Comparison of ENCODE assay signal across 11 cellular contexts in the genomic region with DNA sequence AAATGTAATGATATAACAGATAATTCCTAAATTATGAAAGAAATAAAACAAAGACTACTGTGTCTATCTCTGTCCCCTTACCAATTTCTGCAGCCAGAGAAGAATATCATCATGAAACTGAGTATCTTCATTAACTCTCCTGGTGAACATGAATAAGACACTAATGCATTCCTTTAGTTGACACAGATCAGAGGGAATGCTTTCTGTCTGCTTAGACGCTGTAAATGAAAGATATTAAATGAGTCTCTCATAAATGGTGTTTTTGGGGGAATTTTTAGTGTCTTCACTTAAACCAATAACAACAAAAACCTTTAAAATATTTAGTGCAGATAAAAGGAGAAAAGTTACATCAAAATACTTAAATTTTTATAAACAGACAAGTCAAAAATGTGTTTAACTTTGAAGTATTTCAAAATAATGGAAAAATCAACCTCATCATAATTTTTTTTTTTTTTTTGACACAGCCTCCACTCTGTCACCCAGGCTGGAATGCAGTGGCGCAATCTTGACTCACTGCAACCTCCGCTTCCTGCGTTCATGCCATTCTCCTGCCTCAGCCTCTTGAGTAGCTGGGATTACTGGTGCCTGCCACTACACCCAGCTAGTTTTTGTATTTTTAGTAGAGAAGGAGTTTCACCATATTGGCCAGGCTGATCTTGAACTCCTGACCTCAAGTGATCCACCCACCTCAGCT. TPM values are rescaled to one million over a fixed set of nuclear protein-coding genes. Genes with fewer than 3 reads are reported as not detected.
A peak's percentile ranks its signal among the peaks of the same experiment; 100 is the strongest.
DNase-seq lines count a peak whose midpoint lies in the region; ATAC-seq, FAIRE-seq and TF ChIP-seq lines count a peak whose summit lies in the region.
"Had no signal": no experiment of that assay in that cellular context is flagged by ENCODE, and none has a peak within 500 bp of the region (broad histone marks: within the 10 kb centered on the region; RNA-seq: fewer than 3 reads in every experiment).

No MANE protein-coding gene starts in this region.

- no peak overlapping the region for H3K4me3 Mint-ChIP-seq in astrocyte (ENCODE audit: unreplicated experiment)

- peak overlapping the region; percentile 47 for H3K9ac ChIP-seq in astrocyte (ENCODE audit: low read length)
- H3K9ac ChIP-seq in keratinocyte (ENCODE audit: control insufficient read depth, extremely low read depth, insufficient read depth, low read length), result no peak overlapping the region

- H3K27me3 Mint-ChIP-seq in astrocyte (ENCODE audit: low read depth, unreplicated experiment), result no peaks in the 10 kb centered on the region

- dilution Hi-C loops in keratinocyte (cut with MboI; ENCODE audit: extremely low pct_ligation_motif_present, low sequenced_read_pairs), result no loop called here

- H3K79me2 ChIP-seq in ACC112 (ENCODE audit: control insufficient read depth, insufficient read depth, low read length, unreplicated experiment) (peaks cover 54% of the 10 kb centered on the region), astrocyte (ENCODE audit: insufficient read depth, low read length) (peaks cover 24% of the 10 kb centered on the region), keratinocyte (ENCODE audit: control insufficient read depth, insufficient read depth, low read length) (peaks cover 4% of the 10 kb centered on the region)

- H3K4me3 ChIP-seq in ACC112 (ENCODE audit: low read depth, low read length) (peak overlapping the region; percentile 38), astrocyte (ENCODE audit: insufficient read depth, low read depth, low read length) (no peak overlapping the region), keratinocyte (ENCODE audit: control insufficient read depth in 2 of 3, extremely low read depth in 1 of 3, insufficient read depth in 2 of 3, low read depth in 1 of 3, low read length in 3 of 3) (no peak overlapping the region)

- H3K27ac ChIP-seq in ACC112 (ENCODE audit: low read depth, low read length) (peak overlapping the region; percentile 88), astrocyte (ENCODE audit: low read depth, low read length) (peak overlapping the region; percentile 79), keratinocyte (ENCODE audit: control insufficient read depth, insufficient read depth, low read length) (peak overlapping the region; percentile 15)

- TF ChIP-seq CTCF in astrocyte (IDR thresholded peaks at IDR 0.05; ENCODE audit: insufficient read depth, low read depth, low read length) (no peak), keratinocyte (optimal IDR thresholded peaks at IDR 0.05 in 1 of 3, IDR thresholded peaks at IDR 0.05 in 1 of 3, conservative IDR thresholded peaks at IDR 0.05 in 1 of 3; ENCODE audit: extremely low read depth in 1 of 3, insufficient read depth in 2 of 3, low read length in 3 of 3) (no peak)

- H3K36me3 ChIP-seq in ACC112 (ENCODE audit: insufficient read depth, low read length), result peaks cover 79% of the 10 kb centered on the region
- peaks cover 50% of the 10 kb centered on the region for H3K36me3 ChIP-seq in astrocyte (ENCODE audit: insufficient read depth, low read length)
- peaks cover 26 to 31% of the 10 kb centered on the region in 2 experiments for H3K36me3 ChIP-seq in keratinocyte (ENCODE audit: control insufficient read depth in 2 of 2, extremely low read depth in 1 of 2, insufficient read depth in 2 of 2, low read length in 2 of 2)

- H3K4me1 ChIP-seq in ACC112 (ENCODE audit: control insufficient read depth, insufficient read depth, low read length, unreplicated experiment) (peaks cover 60% of the 10 kb centered on the region), astrocyte (ENCODE audit: insufficient read depth, low read length) (peaks cover 38% of the 10 kb centered on the region), keratinocyte (ENCODE audit: control insufficient read depth, extremely low read depth, insufficient read depth, low read length) (peaks cover 25% of the 10 kb centered on the region)

- FAIRE-seq in astrocyte (lab: Jason Lieb, UNC) (peak; percentile 56), keratinocyte (lab: Jason Lieb, UNC) (peak; percentile 61)
- FAIRE-seq: frontal cortex had no signal

- H3K4me2 ChIP-seq in astrocyte (ENCODE audit: low read length), result peak overlapping the region; percentile 49
- peak overlapping the region; percentile 14 for H3K4me2 ChIP-seq in keratinocyte (ENCODE audit: control insufficient read depth, extremely low read depth, insufficient read depth, low read depth, low read length)

- peaks cover 52% of the 10 kb centered on the region for H3K4me1 Mint-ChIP-seq in astrocyte (ENCODE audit: low read depth, unreplicated experiment)

- DNase-seq in LHCN-M2 (ENCODE audit: low read depth), result peak; percentile 91
- peak; percentile 87 for DNase-seq in astrocyte (ENCODE audit: low read depth)
- no peak for DNase-seq in keratinocyte (ENCODE audit: low read depth, low spot score)
- no peak for DNase-seq in NCI-H69 (lab: John Stamatoyannopoulos, UW)
- no peak for DNase-seq in stimulated activated naive CD4-positive, alpha-beta T cell treated with Interleukin-2 at 50 U/mL for 16 hours (lab: John Stamatoyannopoulos, UW)
- DNase-seq: NCI-H1417 treated with DMSO at 0.1 percent for 48 hours had no signal

- H3K27ac Mint-ChIP-seq in astrocyte (ENCODE audit: unreplicated experiment), result peak overlapping the region; percentile 93

- H2AFZ ChIP-seq in ACC112 (ENCODE audit: low read length, unreplicated experiment) (no peak overlapping the region), astrocyte (ENCODE audit: low read depth, low read length) (no peak overlapping the region), keratinocyte (ENCODE audit: control insufficient read depth, low read length) (no peak overlapping the region)

- H3K9me1 ChIP-seq in keratinocyte (ENCODE audit: control insufficient read depth, extremely low read depth, insufficient read depth, low read length), result no peaks in the 10 kb centered on the region

- H3K27me3 ChIP-seq in ACC112 (ENCODE audit: insufficient read depth, low read length) (no peaks in the 10 kb centered on the region), astrocyte (ENCODE audit: insufficient read depth, low read length) (no peaks in the 10 kb centered on the region), keratinocyte (ENCODE audit: control insufficient read depth, extremely low read depth, insufficient read depth, low read length) (no peaks in the 10 kb centered on the region)

- no peaks in the 10 kb centered on the region for H3K9me3 Mint-ChIP-seq in astrocyte (ENCODE audit: unreplicated experiment)

- ATAC-seq in GM19467 (IDR thresholded peaks at IDR 0.05; ENCODE audit: unreplicated experiment) (no peak), GM18511 (IDR thresholded peaks at IDR 0.05; ENCODE audit: unreplicated experiment) (no peak)
- ATAC-seq: sciatic nerve had no signal

- no peaks in the 10 kb centered on the region for H4K20me1 ChIP-seq in astrocyte (ENCODE audit: insufficient read depth, low read length)
- no peaks in the 10 kb centered on the region for H4K20me1 ChIP-seq in keratinocyte (ENCODE audit: control insufficient read depth, extremely low read depth, insufficient read depth, low read length)

- H3K36me3 Mint-ChIP-seq in astrocyte (ENCODE audit: low read depth, unreplicated experiment), result peaks cover 34% of the 10 kb centered on the region

- no peaks in the 10 kb centered on the region for H3K9me3 ChIP-seq in astrocyte (ENCODE audit: insufficient read depth, low read depth, low read length)
- H3K9me3 ChIP-seq in keratinocyte (ENCODE audit: control insufficient read depth, low read depth, low read length), result no peaks in the 10 kb centered on the region

RNA-seq across cellular contexts. Expression of a gene that starts 16.0 kb away (rescaled TPM):
- total RNA-seq in LHCN-M2 (2014; rRNA removed) (51.0 and 66.7 TPM in 2 replicates), astrocyte (24.0 and 29.0 TPM in 2 replicates)
- 28.7 TPM for polyA plus RNA-seq in LHCN-M2 (2012)
- polyA plus RNA-seq in keratinocyte, result 17.8 to 18.8 TPM (median 17.8 TPM) in 3 replicates
- 13.3 TPM for polyA plus RNA-seq in keratinocyte (2011; ENCODE audit: low read depth)
- polyA plus RNA-seq in keratinocyte (2011; cell fraction: cytosol; rRNA removed), result 8.6 and 12.9 TPM in 2 replicates
- polyA plus RNA-seq in keratinocyte (2011; cell fraction: nucleus; rRNA removed), result 50.6 and 53.8 TPM in 2 replicates
- polyA plus RNA-seq in keratinocyte (2012; ENCODE audit: low replicate concordance), result 10.7 and 15.5 TPM in 2 replicates
- 41.5 to 102 TPM (median 98.6 TPM) in 3 replicates for polyA minus RNA-seq in keratinocyte
- 27.0 TPM for polyA minus RNA-seq in keratinocyte (2011; cell fraction: cytosol; rRNA and poly(A)+ RNA removed)
- polyA minus RNA-seq in keratinocyte (2011; cell fraction: nucleus; rRNA and poly(A)+ RNA removed), result 97.6 and 202 TPM in 2 replicates

Comparison
In these comparisons a context has a peak if more than half of its experiments do, and no peak if none do; other contexts are left out.
1. H3K27ac ChIP-seq: peak in every context shown above with its lines; median percentile 88 in ACC112; 79 in astrocyte; 15 in keratinocyte.
2. DNase-seq: peak in LHCN-M2 (single experiment) and astrocyte (single experiment); none in keratinocyte (single experiment), NCI-H69 (single experiment) and stimulated activated naive CD4-positive, alpha-beta T cell treated with Interleukin-2 at 50 U/mL for 16 hours (single experiment).